8 cellular contexts compared by ENCODE assay signal in the genomic region with DNA sequence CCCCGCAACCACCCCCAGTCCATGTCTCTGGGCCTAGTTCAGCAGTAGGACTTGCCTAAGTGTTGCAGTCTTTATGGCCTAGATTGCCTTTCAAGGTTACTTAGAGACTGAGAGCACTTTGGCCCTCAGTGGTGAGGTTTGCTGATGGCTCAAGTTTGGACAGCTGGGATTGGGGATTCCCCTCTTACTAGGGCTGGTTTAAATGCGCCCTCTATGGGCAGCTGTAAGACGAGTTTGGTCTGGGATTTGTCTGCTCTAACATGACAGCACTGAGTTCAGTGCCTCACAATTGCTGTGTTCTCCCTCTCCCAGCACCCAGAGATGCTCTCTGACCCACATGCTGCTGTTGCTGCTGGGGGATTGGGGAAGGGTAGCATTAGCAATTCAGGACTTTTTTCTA. TPM values are rescaled to one million over a fixed set of nuclear protein-coding genes. Genes with fewer than 3 reads are reported as not detected.
DNase-seq lines count a peak whose midpoint lies in the region; ATAC-seq and TF ChIP-seq lines count a peak whose summit lies in the region.

No MANE protein-coding gene starts in this region.

- H3K27ac Mint-ChIP-seq in immature natural killer cell = no peak overlapping the region

- H3K36me3 Mint-ChIP-seq in immature natural killer cell = no peaks in the 10 kb centered on the region

- no peaks in the 10 kb centered on the region for H3K4me1 Mint-ChIP-seq in immature natural killer cell

- peaks cover 0 to 17% (median 1%) of the 10 kb centered on the region in 3 donors for H3K27me3 Mint-ChIP-seq in immature natural killer cell (ENCODE audit: low read depth in 3 of 3)

- no peaks in the 10 kb centered on the region for H3K9me3 Mint-ChIP-seq in immature natural killer cell

- no peak overlapping the region for H3K4me3 ChIP-seq in fibroblast of villous mesenchyme (ENCODE audit: low read depth, low read length)

- peak; percentile 15 for TF ChIP-seq CTCF in fibroblast of villous mesenchyme (IDR thresholded peaks at IDR 0.05; ENCODE audit: insufficient read depth, low read depth, low read length)

- H3K4me3 Mint-ChIP-seq in immature natural killer cell = no peak overlapping the region

- peak; percentile 82 for ATAC-seq in GM19351 (IDR thresholded peaks at IDR 0.05; ENCODE audit: unreplicated experiment)

- DNase-seq in AML-193 (lab: John Stamatoyannopoulos, UW) (peak; percentile 0 to 2), NCI-H460 (ENCODE audit: extremely low read depth, low read depth) (peak; percentile 26), fibroblast of villous mesenchyme (ENCODE audit: low read depth) (no peak), immature natural killer cell (no peak), NCI-H1930 (lab: John Stamatoyannopoulos, UW) (no peak), NOMO-1 treated with dmso at 0.1 percent for 144 hours (lab: John Stamatoyannopoulos, UW; ENCODE audit: unreplicated experiment) (no peak), NCI-H1105 treated with DMSO at 0.1 percent for 48 hours (lab: John Stamatoyannopoulos, UW) (no peak)

RNA-seq across cellular contexts. Expression of a gene that starts 23.1 kb away (rescaled TPM):
- 0.02 TPM in 1 of 2 replicates, not detected in the other for total RNA-seq in NCI-H460 (2014; rRNA removed; shearing (Covaris generic))
- not detected in 2 replicates for polyA plus RNA-seq in NCI-H460 (2014; cell fraction: nucleus; rRNA removed)
- total RNA-seq in fibroblast of villous mesenchyme = under 0.01 and 0.32 TPM in 2 replicates
- not detected for polyA plus RNA-seq in immature natural killer cell

Comparison
In these comparisons a context has a peak if more than half of its experiments do, and no peak if none do; other contexts are left out.
1. DNase-seq: peak in AML-193 (2 of 2) and NCI-H460 (single experiment); none in fibroblast of villous mesenchyme (single experiment), immature natural killer cell (0 of 3), NCI-H1930 (0 of 2), NOMO-1 treated with dmso at 0.1 percent for 144 hours (single experiment) and NCI-H1105 treated with DMSO at 0.1 percent for 48 hours (single experiment).